Comparison of ENCODE assay signal across 24 cellular contexts in the genomic region with DNA sequence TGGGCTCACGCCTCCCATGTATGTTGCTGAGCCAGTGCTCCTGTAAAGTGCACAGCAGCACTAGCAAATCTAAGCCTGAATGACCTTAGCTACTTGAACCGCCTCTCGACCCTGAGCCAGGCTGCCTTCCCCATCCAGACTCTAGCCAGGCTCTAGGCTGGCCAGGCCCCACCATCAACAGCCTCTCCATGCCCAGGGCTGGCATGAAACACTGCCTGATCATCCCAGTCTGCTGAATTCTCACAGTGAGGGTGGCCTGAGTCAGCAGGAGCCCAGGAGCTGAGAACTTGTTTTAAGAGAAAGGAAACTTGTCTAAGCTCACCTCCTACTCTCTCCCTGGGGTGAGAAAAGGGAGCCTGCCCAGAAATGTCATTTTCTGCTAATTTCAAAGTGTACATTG.
"Had no signal": no experiment of that assay in that cellular context is flagged by ENCODE, and none has a peak within 500 bp of the region (broad histone marks: within the 10 kb centered on the region; RNA-seq: fewer than 3 reads in every experiment).

No MANE protein-coding gene starts in this region.

- H3K27me3 ChIP-seq: body of pancreas, right lobe of liver, tibial nerve had no signal

- DNase-seq: activated CD4-positive, alpha-beta T cell treated with anti-CD3 and anti-CD28 coated beads for 1 hour; activated effector memory CD4-positive, alpha-beta T cell treated with anti-CD3 and anti-CD28 coated beads, Interleukin-2, amount 50 U/mL, for 16 hours; activated naive CD4-positive, alpha-beta T cell treated with anti-CD3 and anti-CD28 coated beads, Interleukin-2, amount 50 U/mL, for 16 hours; activated naive CD8-positive, alpha-beta T cell treated with anti-CD3 and anti-CD28 coated beads, Interleukin-2, amount 50 U/mL, for 24 hours; activated T-cell treated with anti-CD3 and anti-CD28 coated beads for 4 hours; body of pancreas; dermis blood vessel endothelial cell; effector memory CD4-positive, alpha-beta T cell; foreskin melanocyte; glutamatergic neuron; immature natural killer cell; left cardiac atrium; natural killer cell; stimulated activated CD4-positive, alpha-beta T cell treated with anti-CD3 and anti-CD28 coated beads, Interleukin-1b, Interleukin-23, amount 100 ng/mL, for 48 hours; substantia nigra; T-helper 1 cell; T-helper 9 cell had no signal

- H3K4me3 ChIP-seq: body of pancreas, hepatocyte, right lobe of liver, skin epidermis, tibial nerve had no signal

- H3K4me1 Mint-ChIP-seq: immature natural killer cell, natural killer cell had no signal

- H3K27ac ChIP-seq: body of pancreas, hepatocyte, parathyroid adenoma, right lobe of liver, skin epidermis, tibial nerve had no signal

- H3K4me1 ChIP-seq: body of pancreas, parathyroid adenoma, right lobe of liver, tibial nerve had no signal

- H3K79me2 ChIP-seq: hepatocyte, parathyroid adenoma had no signal

- H3K9me3 ChIP-seq: body of pancreas, right lobe of liver had no signal

- H3K9ac ChIP-seq: parathyroid adenoma had no signal

- H3K4me2 ChIP-seq: hepatocyte had no signal

- H3K36me3 Mint-ChIP-seq: immature natural killer cell, natural killer cell had no signal

- H3K4me3 Mint-ChIP-seq: activated naive CD8-positive, alpha-beta T cell treated with anti-CD3 and anti-CD28 coated beads, Interleukin-2, amount 50 U/mL, for 24 hours; immature natural killer cell; natural killer cell; stimulated activated naive CD8-positive, alpha-beta T cell treated with anti-CD3 and anti-CD28 coated beads, Interleukin-15, Interleukin-2, amounts not matched to agents 100 ng/mL and 50 ng/mL, for 24 hours had no signal

- H2AFZ ChIP-seq: hepatocyte, parathyroid adenoma had no signal

- H3K27ac Mint-ChIP-seq: activated naive CD8-positive, alpha-beta T cell treated with anti-CD3 and anti-CD28 coated beads, Interleukin-2, amount 50 U/mL, for 24 hours; immature natural killer cell; natural killer cell; stimulated activated naive CD8-positive, alpha-beta T cell treated with anti-CD3 and anti-CD28 coated beads, Interleukin-15, Interleukin-2, amounts not matched to agents 100 ng/mL and 50 ng/mL, for 24 hours had no signal

- FAIRE-seq: urothelium cell line had no signal

- H3K36me3 ChIP-seq: right lobe of liver, tibial nerve had no signal

- ATAC-seq: activated naive CD8-positive, alpha-beta T cell treated with anti-CD3 and anti-CD28 coated beads, Interleukin-2, amount 50 U/mL, for 24 hours; body of pancreas; left cardiac atrium; natural killer cell; right lobe of liver had no signal
